In the genomic region with DNA sequence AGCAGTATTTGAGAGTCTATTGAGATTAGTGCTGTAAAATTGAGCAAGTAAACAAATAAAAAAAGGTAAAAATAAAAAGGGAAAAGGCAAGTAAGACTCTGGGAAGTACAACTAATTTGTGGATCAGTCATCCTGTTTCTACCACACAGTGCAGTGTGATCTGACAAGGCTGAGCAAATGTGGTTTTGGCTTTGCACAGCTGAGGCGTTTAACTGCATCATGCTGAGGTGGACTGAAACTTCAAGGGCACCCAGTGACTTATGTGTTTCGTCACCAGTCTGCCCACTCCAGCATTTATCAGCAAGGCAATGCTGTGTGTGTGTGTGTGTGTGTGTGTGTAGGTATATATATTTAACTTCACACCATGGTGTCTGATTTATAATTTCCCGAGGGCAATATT, we compare ENCODE assay signal across 8 cellular contexts.
DNase-seq lines count a peak whose midpoint lies in the region; ATAC-seq, FAIRE-seq and TF ChIP-seq lines count a peak whose summit lies in the region.

No MANE protein-coding gene starts in this region.

- no peak for FAIRE-seq in GM12892 (lab: Jason Lieb, UNC)

- ATAC-seq in GM19463 (IDR thresholded peaks at IDR 0.05; ENCODE audit: unreplicated experiment): peak; percentile 84
- ATAC-seq in HG03457 (IDR thresholded peaks at IDR 0.05; ENCODE audit: unreplicated experiment): peak; percentile 87

- peak; percentile 79 for DNase-seq in activated CD8-positive, alpha-beta memory T cell treated with anti-CD3 and anti-CD28 coated beads, Interleukin-2, amount 50 U/mL, for 48 hours
- peak; percentile 59 to 66 for DNase-seq in stimulated activated CD4-positive, alpha-beta T cell treated with anti-CD3 and anti-CD28 coated beads, Interleukin-2, amount 100 ng/mL, for 48 hours
- no peak for DNase-seq in NCI-H1092 (lab: John Stamatoyannopoulos, UW)
- DNase-seq in COLO668 (lab: John Stamatoyannopoulos, UW; ENCODE audit: unreplicated experiment): no peak
- DNase-seq in putamen (ENCODE audit: low spot score): no peak
- DNase-seq in GM12892 (ENCODE audit: insufficient read length): no peak

- no peak for TF ChIP-seq POLR2A in GM12892 (IDR thresholded peaks at IDR 0.05; ENCODE audit: low read depth, low read length)

Comparison
In these comparisons a context has a peak if more than half of its experiments do, and no peak if none do; other contexts are left out.
1. DNase-seq: peak in activated CD8-positive, alpha-beta memory T cell treated with anti-CD3 and anti-CD28 coated beads, Interleukin-2, amount 50 U/mL, for 48 hours (single experiment) and stimulated activated CD4-positive, alpha-beta T cell treated with anti-CD3 and anti-CD28 coated beads, Interleukin-2, amount 100 ng/mL, for 48 hours (2 of 2); none in NCI-H1092 (single experiment), COLO668 (single experiment), putamen (single experiment) and GM12892 (single experiment).